1 cellular context compared by ENCODE assay signal in the genomic region with DNA sequence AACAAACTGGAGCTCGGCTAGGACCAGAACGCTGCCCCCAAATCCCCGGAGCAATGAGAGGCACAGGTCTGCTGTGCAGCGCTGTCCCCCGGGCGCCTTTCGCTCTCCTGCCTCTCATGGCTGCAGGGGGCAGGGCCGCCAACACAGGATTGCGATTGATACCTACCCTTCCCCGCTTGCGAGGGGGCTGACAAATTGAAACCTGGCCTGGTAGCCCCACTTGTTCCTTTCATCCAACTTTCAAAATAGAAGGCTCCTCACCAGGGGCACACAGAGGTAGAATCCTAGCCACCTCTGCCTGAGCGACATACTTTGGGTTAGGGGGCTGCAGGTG.
TF ChIP-seq lines count a peak whose summit lies in the region.

No MANE protein-coding gene starts in this region.

TF ChIP-seq in GM12878, 131 proteins besides CTCF, POLR2A, EP300 and RAD21:
- TF ChIP-seq SRF (IDR thresholded peaks at IDR 0.05; ENCODE audit: low read depth in 2 of 2, low read length in 2 of 2) (no peak), LARP7 (IDR thresholded peaks at IDR 0.05) (peak; percentile 46; the same call in 1 of the 2 replicates), YY1 (IDR thresholded peaks at IDR 0.05; ENCODE audit: low read depth, low read length) (peak; percentile 5; the same call in 1 of the 2 replicates), POLR2AphosphoS2 (IDR thresholded peaks at IDR 0.05; ENCODE audit: low read depth, low read length) (0 out of 2 replicates have a peak, but pooled peaks have one; percentile 4), STAT1 (conservative IDR thresholded peaks at IDR 0.05) (no peak)
- TF ChIP-seq, protein P1, sequence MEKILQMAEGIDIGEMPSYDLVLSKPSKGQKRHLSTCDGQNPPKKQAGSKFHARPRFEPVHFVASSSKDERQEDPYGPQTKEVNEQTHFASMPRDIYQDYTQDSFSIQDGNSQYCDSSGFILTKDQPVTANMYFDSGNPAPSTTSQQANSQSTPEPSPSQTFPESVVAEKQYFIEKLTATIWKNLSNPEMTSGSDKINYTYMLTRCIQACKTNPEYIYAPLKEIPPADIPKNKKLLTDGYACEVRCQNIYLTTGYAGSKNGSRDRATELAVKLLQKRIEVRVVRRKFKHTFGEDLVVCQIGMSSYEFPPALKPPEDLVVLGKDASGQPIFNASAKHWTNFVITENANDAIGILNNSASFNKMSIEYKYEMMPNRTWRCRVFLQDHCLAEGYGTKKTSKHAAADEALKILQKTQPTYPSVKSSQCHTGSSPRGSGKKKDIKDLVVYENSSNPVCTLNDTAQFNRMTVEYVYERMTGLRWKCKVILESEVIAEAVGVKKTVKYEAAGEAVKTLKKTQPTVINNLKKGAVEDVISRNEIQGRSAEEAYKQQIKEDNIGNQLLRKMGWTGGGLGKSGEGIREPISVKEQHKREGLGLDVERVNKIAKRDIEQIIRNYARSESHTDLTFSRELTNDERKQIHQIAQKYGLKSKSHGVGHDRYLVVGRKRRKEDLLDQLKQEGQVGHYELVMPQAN (conservative IDR thresholded peaks at IDR 0.05) = 0 out of 2 replicates have a peak, but pooled peaks have one; percentile 15
- TF ChIP-seq, protein P2, sequence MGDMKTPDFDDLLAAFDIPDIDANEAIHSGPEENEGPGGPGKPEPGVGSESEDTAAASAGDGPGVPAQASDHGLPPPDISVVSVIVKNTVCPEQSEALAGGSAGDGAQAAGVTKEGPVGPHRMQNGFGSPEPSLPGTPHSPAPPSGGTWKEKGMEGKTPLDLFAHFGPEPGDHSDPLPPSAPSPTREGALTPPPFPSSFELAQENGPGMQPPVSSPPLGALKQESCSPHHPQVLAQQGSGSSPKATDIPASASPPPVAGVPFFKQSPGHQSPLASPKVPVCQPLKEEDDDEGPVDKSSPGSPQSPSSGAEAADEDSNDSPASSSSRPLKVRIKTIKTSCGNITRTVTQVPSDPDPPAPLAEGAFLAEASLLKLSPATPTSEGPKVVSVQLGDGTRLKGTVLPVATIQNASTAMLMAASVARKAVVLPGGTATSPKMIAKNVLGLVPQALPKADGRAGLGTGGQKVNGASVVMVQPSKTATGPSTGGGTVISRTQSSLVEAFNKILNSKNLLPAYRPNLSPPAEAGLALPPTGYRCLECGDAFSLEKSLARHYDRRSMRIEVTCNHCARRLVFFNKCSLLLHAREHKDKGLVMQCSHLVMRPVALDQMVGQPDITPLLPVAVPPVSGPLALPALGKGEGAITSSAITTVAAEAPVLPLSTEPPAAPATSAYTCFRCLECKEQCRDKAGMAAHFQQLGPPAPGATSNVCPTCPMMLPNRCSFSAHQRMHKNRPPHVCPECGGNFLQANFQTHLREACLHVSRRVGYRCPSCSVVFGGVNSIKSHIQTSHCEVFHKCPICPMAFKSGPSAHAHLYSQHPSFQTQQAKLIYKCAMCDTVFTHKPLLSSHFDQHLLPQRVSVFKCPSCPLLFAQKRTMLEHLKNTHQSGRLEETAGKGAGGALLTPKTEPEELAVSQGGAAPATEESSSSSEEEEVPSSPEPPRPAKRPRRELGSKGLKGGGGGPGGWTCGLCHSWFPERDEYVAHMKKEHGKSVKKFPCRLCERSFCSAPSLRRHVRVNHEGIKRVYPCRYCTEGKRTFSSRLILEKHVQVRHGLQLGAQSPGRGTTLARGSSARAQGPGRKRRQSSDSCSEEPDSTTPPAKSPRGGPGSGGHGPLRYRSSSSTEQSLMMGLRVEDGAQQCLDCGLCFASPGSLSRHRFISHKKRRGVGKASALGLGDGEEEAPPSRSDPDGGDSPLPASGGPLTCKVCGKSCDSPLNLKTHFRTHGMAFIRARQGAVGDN (IDR thresholded peaks at IDR 0.05) = 0 out of 2 replicates have a peak, but pooled peaks have one; percentile 46
